22 cellular contexts compared by ENCODE assay signal in the genomic region with DNA sequence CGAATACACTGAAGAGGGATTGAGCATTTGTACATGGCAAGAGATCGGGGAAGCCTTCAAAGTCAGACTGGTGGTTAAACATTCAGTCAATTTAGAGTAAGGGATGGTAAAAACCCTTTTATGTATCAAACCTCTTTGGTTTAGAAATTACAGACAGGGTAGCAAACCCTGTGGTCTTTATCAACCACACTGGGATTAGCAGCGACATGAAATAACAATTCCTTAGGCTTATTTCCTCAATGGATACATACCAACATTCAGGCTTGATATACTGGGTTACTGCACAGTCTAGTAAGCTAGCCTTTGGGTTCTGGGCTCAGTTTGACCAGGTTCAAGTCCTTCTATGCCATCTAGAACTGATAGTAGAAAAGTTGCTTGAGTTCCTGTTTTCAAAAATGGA.
DNase-seq lines count a peak whose midpoint lies in the region; ATAC-seq and TF ChIP-seq lines count a peak whose summit lies in the region.
"Had no signal": no experiment of that assay in that cellular context is flagged by ENCODE, and none has a peak within 500 bp of the region (broad histone marks: within the 10 kb centered on the region; RNA-seq: fewer than 3 reads in every experiment).

No MANE protein-coding gene starts in this region.

- TF ChIP-seq CTCF in osteocyte (IDR thresholded peaks at IDR 0.05) (no peak), Calu3 (IDR thresholded peaks at IDR 0.05; ENCODE audit: unreplicated experiment) (no peak)

- CTCF ChIA-PET in activated CD4-positive, alpha-beta memory T cell treated with anti-CD3 and anti-CD28 coated beads, Interleukin-2, amount 10 ng/mL, durations not matched to agents 7 days and 5 days (lab: Charles Lee), result no interaction called here
- CTCF ChIA-PET in Calu3 (lab: Charles Lee), result no interaction called here

- no peaks in the 10 kb centered on the region for H3K36me3 Mint-ChIP-seq in osteocyte (ENCODE audit: unreplicated experiment)
- H3K36me3 Mint-ChIP-seq in activated CD4-positive, alpha-beta memory T cell treated with anti-CD3 and anti-CD28 coated beads, Interleukin-2, amount 10 ng/mL, durations not matched to agents 7 days and 5 days (ENCODE audit: low read depth), result no peaks in the 10 kb centered on the region
- H3K36me3 Mint-ChIP-seq in Calu3 (ENCODE audit: insufficient read depth, unreplicated experiment), result no peaks in the 10 kb centered on the region
- H3K36me3 Mint-ChIP-seq: CD14-positive monocyte, IgD-negative memory B cell had no signal

- POLR2A ChIA-PET in activated CD4-positive, alpha-beta memory T cell treated with anti-CD3 and anti-CD28 coated beads, Interleukin-2, amount 10 ng/mL, durations not matched to agents 7 days and 5 days (lab: Charles Lee), result no interaction called here

- H3K27me3 Mint-ChIP-seq in osteocyte (ENCODE audit: unreplicated experiment), result no peaks in the 10 kb centered on the region
- no peaks in the 10 kb centered on the region for H3K27me3 Mint-ChIP-seq in activated CD4-positive, alpha-beta memory T cell treated with anti-CD3 and anti-CD28 coated beads, Interleukin-2, amount 10 ng/mL, durations not matched to agents 7 days and 5 days
- no peaks in the 10 kb centered on the region for H3K27me3 Mint-ChIP-seq in Calu3 (ENCODE audit: unreplicated experiment)

- peak overlapping the region; percentile 36 for H3K27ac Mint-ChIP-seq in osteocyte (ENCODE audit: unreplicated experiment)
- no peak overlapping the region for H3K27ac Mint-ChIP-seq in activated CD4-positive, alpha-beta memory T cell treated with anti-CD3 and anti-CD28 coated beads, Interleukin-2, amount 10 ng/mL, durations not matched to agents 7 days and 5 days
- no peak overlapping the region for H3K27ac Mint-ChIP-seq in Calu3 (ENCODE audit: unreplicated experiment)
- H3K27ac Mint-ChIP-seq: CD14-positive monocyte, IgD-negative memory B cell had no signal

- no peak overlapping the region for H3K4me3 Mint-ChIP-seq in osteocyte (ENCODE audit: unreplicated experiment)
- H3K4me3 Mint-ChIP-seq in activated CD4-positive, alpha-beta memory T cell treated with anti-CD3 and anti-CD28 coated beads, Interleukin-2, amount 10 ng/mL, durations not matched to agents 7 days and 5 days, result no peak overlapping the region
- H3K4me3 Mint-ChIP-seq in Calu3 (ENCODE audit: low read depth, unreplicated experiment), result no peak overlapping the region
- H3K4me3 Mint-ChIP-seq: CD14-positive monocyte, IgD-negative memory B cell had no signal

- BruUV-seq in Calu3 (replicated peaks; lab: Mats Ljungman, UMichigan), result no TSS peak

- DNase-seq in amniotic epithelial cell (ENCODE audit: low read depth) (peak; percentile 39), iris pigment epithelial cell (ENCODE audit: low read depth) (peak; percentile 73), osteocyte (ENCODE audit: extremely low spot score, unreplicated experiment) (no peak), Calu3 (no peak)
- no peak for DNase-seq in activated CD4-positive, alpha-beta memory T cell treated with anti-CD3 and anti-CD28 coated beads, Interleukin-2, amount 10 ng/mL, durations not matched to agents 7 days and 5 days
- DNase-seq: AML-193, GDM1, GM23248, HCEC 1CT, Kasumi-1, MG63, NCI-H1048, NCI-H1436 treated with DMSO at 0.1 percent for 48 hours, NCI-H2029 treated with DMSO at 0.1 percent for 48 hours, NCI-H2171 treated with DMSO at 0.1 percent for 48 hours, NCI-H446, NCI-H69 had no signal

- intact Hi-C loops in Calu3 (cut with micrococcal nuclease; ENCODE audit: unreplicated experiment), result loop anchor here (5.0 to 10.0 kb wide), 2 partner anchors 95 to 278 kb away; no protein-coding TSS in a partner anchor

- ATAC-seq in GM21390 (IDR thresholded peaks at IDR 0.05; ENCODE audit: unreplicated experiment), result no peak
- ATAC-seq in GM21723 (IDR thresholded peaks at IDR 0.05; ENCODE audit: unreplicated experiment), result no peak
- ATAC-seq: Right ventricle myocardium inferior had no signal

- no peaks in the 10 kb centered on the region for H3K9me3 Mint-ChIP-seq in osteocyte (ENCODE audit: unreplicated experiment)
- no peaks in the 10 kb centered on the region for H3K9me3 Mint-ChIP-seq in activated CD4-positive, alpha-beta memory T cell treated with anti-CD3 and anti-CD28 coated beads, Interleukin-2, amount 10 ng/mL, durations not matched to agents 7 days and 5 days
- peaks cover 3% of the 10 kb centered on the region for H3K9me3 Mint-ChIP-seq in Calu3 (ENCODE audit: low read depth, unreplicated experiment)
- H3K9me3 Mint-ChIP-seq: CD14-positive monocyte had no signal

- H3K4me1 Mint-ChIP-seq in osteocyte (ENCODE audit: unreplicated experiment) (peaks cover 46% of the 10 kb centered on the region), Calu3 (ENCODE audit: low read depth, unreplicated experiment) (peaks cover 38% of the 10 kb centered on the region)
- H3K4me1 Mint-ChIP-seq in activated CD4-positive, alpha-beta memory T cell treated with anti-CD3 and anti-CD28 coated beads, Interleukin-2, amount 10 ng/mL, durations not matched to agents 7 days and 5 days, result no peaks in the 10 kb centered on the region
- H3K4me1 Mint-ChIP-seq: IgD-negative memory B cell had no signal

Comparison
In these comparisons a context has a peak if more than half of its experiments do, and no peak if none do; other contexts are left out.
1. DNase-seq: peak in amniotic epithelial cell (single experiment) and iris pigment epithelial cell (single experiment); none in osteocyte (single experiment), activated CD4-positive, alpha-beta memory T cell treated with anti-CD3 and anti-CD28 coated beads, Interleukin-2, amount 10 ng/mL, durations not matched to agents 7 days and 5 days (single experiment) and Calu3 (single experiment).